ENCODE assay signal across 2 cellular contexts in the genomic region with DNA sequence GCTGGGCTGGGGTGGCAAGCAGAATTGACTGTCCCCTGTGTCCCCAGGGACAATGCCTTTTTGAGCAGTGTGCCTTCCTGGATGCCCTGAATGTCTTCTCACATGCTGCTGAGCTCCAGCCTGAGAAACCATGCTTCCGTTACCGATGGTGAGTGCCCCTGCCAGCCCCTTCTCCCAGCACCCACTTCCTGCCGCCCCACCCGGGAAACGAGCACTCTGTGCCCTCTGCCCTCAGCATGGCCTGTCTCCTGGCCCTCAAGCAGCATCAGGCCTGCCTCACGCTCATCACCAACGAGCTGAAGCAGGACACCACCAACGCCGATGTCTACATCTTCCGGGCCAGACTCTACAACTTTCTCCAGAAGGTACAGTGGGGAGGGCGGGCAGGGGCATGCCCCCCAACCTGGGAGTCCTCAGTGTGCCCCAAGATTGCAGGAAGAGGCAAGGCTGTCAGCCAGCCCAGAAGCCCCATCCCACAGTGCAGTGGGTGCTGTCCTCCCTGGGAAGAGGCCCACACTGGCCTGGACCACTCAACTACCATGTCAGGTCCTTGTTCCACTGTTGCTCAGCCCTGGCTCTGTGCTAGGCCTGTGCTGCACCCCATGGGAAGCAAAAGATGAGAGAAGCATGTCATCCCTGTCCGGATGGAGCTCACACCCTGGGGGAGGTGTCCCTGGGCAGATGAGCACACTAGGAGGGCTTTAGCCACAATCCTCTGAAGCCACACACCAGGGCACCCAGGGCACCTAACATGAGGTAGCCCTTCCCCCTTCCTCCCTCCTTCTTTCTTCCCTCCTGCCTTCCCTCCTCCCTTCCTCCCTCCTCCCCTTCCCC.
TF ChIP-seq lines count a peak whose summit lies in the region.

No MANE protein-coding gene starts in this region.

TF ChIP-seq in A549, 52 proteins besides CTCF, POLR2A, EP300 and RAD21:
- TF ChIP-seq HOXA7 (CRISPR knock-in tag; IDR thresholded peaks at IDR 0.05) (no peak), CHD4 (IDR thresholded peaks at IDR 0.05; ENCODE audit: borderline replicate concordance) (no peak), ZSCAN20 (CRISPR knock-in tag; IDR thresholded peaks at IDR 0.05) (no peak), CBX8 (IDR thresholded peaks at IDR 0.05) (no peak), FOXS1 (CRISPR knock-in tag; IDR thresholded peaks at IDR 0.05) (no peak), FOSL2 (IDR thresholded peaks at IDR 0.05) (no peak), FOSL2 (CRISPR knock-in tag; IDR thresholded peaks at IDR 0.05) (no peak), CHD2 (IDR thresholded peaks at IDR 0.05; ENCODE audit: low read length, partially characterized antibody) (no peak), HOXB13 (CRISPR knock-in tag; IDR thresholded peaks at IDR 0.05; ENCODE audit: low read depth) (no peak), RCOR1 (IDR thresholded peaks at IDR 0.05; ENCODE audit: low read depth, low read length) (no peak), MYC (IDR thresholded peaks at IDR 0.05; ENCODE audit: borderline replicate concordance, low read length) (no peak), ESRRA (IDR thresholded peaks at IDR 0.05; ENCODE audit: borderline replicate concordance, low read length) (no peak), KDM1A (IDR thresholded peaks at IDR 0.05; ENCODE audit: low read depth) (no peak)
- TF ChIP-seq, protein P1, sequence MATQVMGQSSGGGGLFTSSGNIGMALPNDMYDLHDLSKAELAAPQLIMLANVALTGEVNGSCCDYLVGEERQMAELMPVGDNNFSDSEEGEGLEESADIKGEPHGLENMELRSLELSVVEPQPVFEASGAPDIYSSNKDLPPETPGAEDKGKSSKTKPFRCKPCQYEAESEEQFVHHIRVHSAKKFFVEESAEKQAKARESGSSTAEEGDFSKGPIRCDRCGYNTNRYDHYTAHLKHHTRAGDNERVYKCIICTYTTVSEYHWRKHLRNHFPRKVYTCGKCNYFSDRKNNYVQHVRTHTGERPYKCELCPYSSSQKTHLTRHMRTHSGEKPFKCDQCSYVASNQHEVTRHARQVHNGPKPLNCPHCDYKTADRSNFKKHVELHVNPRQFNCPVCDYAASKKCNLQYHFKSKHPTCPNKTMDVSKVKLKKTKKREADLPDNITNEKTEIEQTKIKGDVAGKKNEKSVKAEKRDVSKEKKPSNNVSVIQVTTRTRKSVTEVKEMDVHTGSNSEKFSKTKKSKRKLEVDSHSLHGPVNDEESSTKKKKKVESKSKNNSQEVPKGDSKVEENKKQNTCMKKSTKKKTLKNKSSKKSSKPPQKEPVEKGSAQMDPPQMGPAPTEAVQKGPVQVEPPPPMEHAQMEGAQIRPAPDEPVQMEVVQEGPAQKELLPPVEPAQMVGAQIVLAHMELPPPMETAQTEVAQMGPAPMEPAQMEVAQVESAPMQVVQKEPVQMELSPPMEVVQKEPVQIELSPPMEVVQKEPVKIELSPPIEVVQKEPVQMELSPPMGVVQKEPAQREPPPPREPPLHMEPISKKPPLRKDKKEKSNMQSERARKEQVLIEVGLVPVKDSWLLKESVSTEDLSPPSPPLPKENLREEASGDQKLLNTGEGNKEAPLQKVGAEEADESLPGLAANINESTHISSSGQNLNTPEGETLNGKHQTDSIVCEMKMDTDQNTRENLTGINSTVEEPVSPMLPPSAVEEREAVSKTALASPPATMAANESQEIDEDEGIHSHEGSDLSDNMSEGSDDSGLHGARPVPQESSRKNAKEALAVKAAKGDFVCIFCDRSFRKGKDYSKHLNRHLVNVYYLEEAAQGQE (IDR thresholded peaks at IDR 0.05): no peak
- TF ChIP-seq, protein P2, sequence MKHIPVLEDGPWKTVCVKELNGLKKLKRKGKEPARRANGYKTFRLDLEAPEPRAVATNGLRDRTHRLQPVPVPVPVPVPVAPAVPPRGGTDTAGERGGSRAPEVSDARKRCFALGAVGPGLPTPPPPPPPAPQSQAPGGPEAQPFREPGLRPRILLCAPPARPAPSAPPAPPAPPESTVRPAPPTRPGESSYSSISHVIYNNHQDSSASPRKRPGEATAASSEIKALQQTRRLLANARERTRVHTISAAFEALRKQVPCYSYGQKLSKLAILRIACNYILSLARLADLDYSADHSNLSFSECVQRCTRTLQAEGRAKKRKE (CRISPR knock-in tag; IDR thresholded peaks at IDR 0.05; ENCODE audit: low read depth): no peak

TF ChIP-seq in H1, 55 proteins besides CTCF, POLR2A, EP300 and RAD21:
- TF ChIP-seq HDAC2 (IDR thresholded peaks at IDR 0.05; ENCODE audit: borderline replicate concordance in 1 of 2, low read depth in 2 of 2, low read length in 2 of 2): no peak
- TF ChIP-seq, protein P3, sequence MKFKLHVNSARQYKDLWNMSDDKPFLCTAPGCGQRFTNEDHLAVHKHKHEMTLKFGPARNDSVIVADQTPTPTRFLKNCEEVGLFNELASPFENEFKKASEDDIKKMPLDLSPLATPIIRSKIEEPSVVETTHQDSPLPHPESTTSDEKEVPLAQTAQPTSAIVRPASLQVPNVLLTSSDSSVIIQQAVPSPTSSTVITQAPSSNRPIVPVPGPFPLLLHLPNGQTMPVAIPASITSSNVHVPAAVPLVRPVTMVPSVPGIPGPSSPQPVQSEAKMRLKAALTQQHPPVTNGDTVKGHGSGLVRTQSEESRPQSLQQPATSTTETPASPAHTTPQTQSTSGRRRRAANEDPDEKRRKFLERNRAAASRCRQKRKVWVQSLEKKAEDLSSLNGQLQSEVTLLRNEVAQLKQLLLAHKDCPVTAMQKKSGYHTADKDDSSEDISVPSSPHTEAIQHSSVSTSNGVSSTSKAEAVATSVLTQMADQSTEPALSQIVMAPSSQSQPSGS (IDR thresholded peaks at IDR 0.05; ENCODE audit: low read length): no peak
- no peak for TF ChIP-seq SAP30 (IDR thresholded peaks at IDR 0.05; ENCODE audit: insufficient read depth, insufficient replicate concordance, low read length)
- no peak for TF ChIP-seq POLR2AphosphoS5 (IDR thresholded peaks at IDR 0.05; ENCODE audit: low read depth, low read length)
- TF ChIP-seq BCL11A (IDR thresholded peaks at IDR 0.05; ENCODE audit: low read depth in 2 of 2, low read length in 2 of 2): no peak
- TF ChIP-seq EGR1 (IDR thresholded peaks at IDR 0.05; ENCODE audit: borderline replicate concordance, low read depth, low read length): no peak
- no peak for TF ChIP-seq MAFK (IDR thresholded peaks at IDR 0.05; ENCODE audit: low read depth, low read length)
- no peak for TF ChIP-seq CBX5 (IDR thresholded peaks at IDR 0.05; ENCODE audit: low read depth, low read length)
- TF ChIP-seq CTBP2 (IDR thresholded peaks at IDR 0.05; ENCODE audit: borderline replicate concordance, insufficient read depth, insufficient read length, low read length): no peak
- TF ChIP-seq FOSL1 (IDR thresholded peaks at IDR 0.05; ENCODE audit: insufficient read depth, low read depth, low read length): no peak
- no peak for TF ChIP-seq KDM1A (IDR thresholded peaks at IDR 0.05; ENCODE audit: borderline replicate concordance, low read length)
